In genomic region chr14:69818760-69819191, GRCh38 we compare ENCODE assay signal across 9 cellular contexts. TPM values are rescaled to one million over a fixed set of nuclear protein-coding genes. Genes with fewer than 3 reads are reported as not detected.
A peak's percentile ranks its signal among the peaks of the same experiment; 100 is the strongest.
DNase-seq lines count a peak whose midpoint lies in the region; ATAC-seq and TF ChIP-seq lines count a peak whose summit lies in the region.
"Had no signal": no experiment of that assay in that cellular context is flagged by ENCODE, and none has a peak within 500 bp of the region (broad histone marks: within the 10 kb centered on the region; RNA-seq: fewer than 3 reads in every experiment).

No MANE protein-coding gene starts in this region.

- H3K36me3 Mint-ChIP-seq in GM23338 (ENCODE audit: low read depth) = no peaks in the 10 kb centered on the region
- H3K36me3 Mint-ChIP-seq in activated CD4-positive, alpha-beta T cell treated with anti-CD3 and anti-CD28 coated beads, Interleukin-2, amount 10 ng/mL, durations not matched to agents 24 days and 14 days (ENCODE audit: low read depth) = no peaks in the 10 kb centered on the region

- DNase-seq in Ammon's horn (ENCODE audit: low spot score) (peak; percentile 67), GM23338 (ENCODE audit: low spot score) (peak; percentile 84), NCI-H446 (lab: John Stamatoyannopoulos, UW) (peak; percentile 61 to 87), dermis blood vessel endothelial cell (peak; percentile 82), right lobe of liver (no peak)
- DNase-seq in activated CD4-positive, alpha-beta T cell treated with anti-CD3 and anti-CD28 coated beads, Interleukin-2, amount 10 ng/mL, durations not matched to agents 24 days and 14 days = peak; percentile 92
- peak; percentile 7 for DNase-seq in stimulated activated CD8-positive, alpha-beta memory T cell treated with anti-CD3 and anti-CD28 coated beads, Interleukin-12 subunit alpha, Interleukin-12 subunit beta, amount 100 ng/mL, for 1 hour (ENCODE audit: low read depth)
- DNase-seq in NK-92 treated with Interleukin-12 subunit alpha and Interleukin-12 subunit beta, amount 100 ng/mL, for 24 hours (lab: John Stamatoyannopoulos, UW) = no peak

- no peaks in the 10 kb centered on the region for H3K27me3 ChIP-seq in GM23338 (ENCODE audit: insufficient read depth)
- no peaks in the 10 kb centered on the region for H3K27me3 ChIP-seq in right lobe of liver

- H3K36me3 ChIP-seq in GM23338 (ENCODE audit: insufficient read depth) (no peaks in the 10 kb centered on the region), right lobe of liver (no peaks in the 10 kb centered on the region)

- intact Hi-C loops in activated CD4-positive, alpha-beta T cell treated with anti-CD3 and anti-CD28 coated beads, Interleukin-2, amount 10 ng/mL, durations not matched to agents 24 days and 14 days (cut with micrococcal nuclease) = loop anchor here (1.0 to 2.0 kb wide), 3 partner anchors 209 to 894 kb away; no protein-coding TSS in a partner anchor
- intact Hi-C loops in right lobe of liver (cut with DNase I) = loop anchor here in 1 of 2 donors (5.0 kb wide), 1 partner anchor 209 kb away; no protein-coding TSS in a partner anchor

- H3K4me3 ChIP-seq in GM23338 = no peak overlapping the region
- H3K4me3 ChIP-seq in right lobe of liver = no peak overlapping the region

- H3K27ac ChIP-seq in GM23338 (ENCODE audit: low read depth) (no peak overlapping the region), right lobe of liver (no peak overlapping the region)

- H2AFZ ChIP-seq in GM23338 = no peak overlapping the region

- H4K20me1 ChIP-seq in GM23338 (replicated peaks; ENCODE audit: insufficient read depth) = no peaks in the 10 kb centered on the region

- no peak overlapping the region for H3K27ac Mint-ChIP-seq in GM23338
- H3K27ac Mint-ChIP-seq in activated CD4-positive, alpha-beta T cell treated with anti-CD3 and anti-CD28 coated beads, Interleukin-2, amount 10 ng/mL, durations not matched to agents 24 days and 14 days = no peak overlapping the region

- no peak overlapping the region for H3K4me2 ChIP-seq in GM23338

- H3K9me2 ChIP-seq in GM23338 (ENCODE audit: insufficient read depth) = no peaks in the 10 kb centered on the region

- H3K9me3 ChIP-seq in right lobe of liver = no peaks in the 10 kb centered on the region

- H3K4me1 ChIP-seq in GM23338 (ENCODE audit: insufficient read depth) (no peaks in the 10 kb centered on the region), right lobe of liver (no peaks in the 10 kb centered on the region)

- no peaks in the 10 kb centered on the region for H3K79me2 ChIP-seq in GM23338 (replicated peaks; ENCODE audit: insufficient read depth)

- ATAC-seq in GM23338 = peak; percentile 98
- ATAC-seq in right lobe of liver = peak; percentile 93 to 97 (median 96)

- peak; percentile 91 to 96 for TF ChIP-seq CTCF in GM23338 (conservative IDR thresholded peaks at IDR 0.05; ENCODE audit: low read depth in 2 of 2)
- peak; percentile 77 to 90 (median 80) for TF ChIP-seq CTCF in right lobe of liver (IDR thresholded peaks at IDR 0.05)

- no peak for TF ChIP-seq POLR2A in right lobe of liver (IDR thresholded peaks at IDR 0.05)

- H3F3A ChIP-seq in GM23338 (replicated peaks; ENCODE audit: low read depth) = no peaks in the 10 kb centered on the region

- 4% methylated on average over 11 of the region's 11 CpGs for WGBS in right lobe of liver (ENCODE audit: insufficient coverage, low coverage, low lambda C conversion rate, missing lambda C conversion rate)

- H3K9me3 Mint-ChIP-seq in GM23338 = no peaks in the 10 kb centered on the region
- H3K9me3 Mint-ChIP-seq in activated CD4-positive, alpha-beta T cell treated with anti-CD3 and anti-CD28 coated beads, Interleukin-2, amount 10 ng/mL, durations not matched to agents 24 days and 14 days = no peaks in the 10 kb centered on the region

- peaks cover 2% of the 10 kb centered on the region for H3K27me3 Mint-ChIP-seq in GM23338 (ENCODE audit: insufficient read depth, low read depth, poor library complexity)
- peaks cover 10% of the 10 kb centered on the region for H3K27me3 Mint-ChIP-seq in activated CD4-positive, alpha-beta T cell treated with anti-CD3 and anti-CD28 coated beads, Interleukin-2, amount 10 ng/mL, durations not matched to agents 24 days and 14 days

- no peak overlapping the region for H3K4me3 Mint-ChIP-seq in GM23338
- H3K4me3 Mint-ChIP-seq in activated CD4-positive, alpha-beta T cell treated with anti-CD3 and anti-CD28 coated beads, Interleukin-2, amount 10 ng/mL, durations not matched to agents 24 days and 14 days = no peak overlapping the region

- peaks cover 2% of the 10 kb centered on the region; the same call in 2 of the 3 replicates for H3K4me1 Mint-ChIP-seq in GM23338
- H3K4me1 Mint-ChIP-seq in activated CD4-positive, alpha-beta T cell treated with anti-CD3 and anti-CD28 coated beads, Interleukin-2, amount 10 ng/mL, durations not matched to agents 24 days and 14 days = peaks cover 4% of the 10 kb centered on the region

TF ChIP-seq in GM23338, 12 proteins besides CTCF, POLR2A, EP300 and RAD21 (continues in another document):
- TF ChIP-seq, protein P1, sequence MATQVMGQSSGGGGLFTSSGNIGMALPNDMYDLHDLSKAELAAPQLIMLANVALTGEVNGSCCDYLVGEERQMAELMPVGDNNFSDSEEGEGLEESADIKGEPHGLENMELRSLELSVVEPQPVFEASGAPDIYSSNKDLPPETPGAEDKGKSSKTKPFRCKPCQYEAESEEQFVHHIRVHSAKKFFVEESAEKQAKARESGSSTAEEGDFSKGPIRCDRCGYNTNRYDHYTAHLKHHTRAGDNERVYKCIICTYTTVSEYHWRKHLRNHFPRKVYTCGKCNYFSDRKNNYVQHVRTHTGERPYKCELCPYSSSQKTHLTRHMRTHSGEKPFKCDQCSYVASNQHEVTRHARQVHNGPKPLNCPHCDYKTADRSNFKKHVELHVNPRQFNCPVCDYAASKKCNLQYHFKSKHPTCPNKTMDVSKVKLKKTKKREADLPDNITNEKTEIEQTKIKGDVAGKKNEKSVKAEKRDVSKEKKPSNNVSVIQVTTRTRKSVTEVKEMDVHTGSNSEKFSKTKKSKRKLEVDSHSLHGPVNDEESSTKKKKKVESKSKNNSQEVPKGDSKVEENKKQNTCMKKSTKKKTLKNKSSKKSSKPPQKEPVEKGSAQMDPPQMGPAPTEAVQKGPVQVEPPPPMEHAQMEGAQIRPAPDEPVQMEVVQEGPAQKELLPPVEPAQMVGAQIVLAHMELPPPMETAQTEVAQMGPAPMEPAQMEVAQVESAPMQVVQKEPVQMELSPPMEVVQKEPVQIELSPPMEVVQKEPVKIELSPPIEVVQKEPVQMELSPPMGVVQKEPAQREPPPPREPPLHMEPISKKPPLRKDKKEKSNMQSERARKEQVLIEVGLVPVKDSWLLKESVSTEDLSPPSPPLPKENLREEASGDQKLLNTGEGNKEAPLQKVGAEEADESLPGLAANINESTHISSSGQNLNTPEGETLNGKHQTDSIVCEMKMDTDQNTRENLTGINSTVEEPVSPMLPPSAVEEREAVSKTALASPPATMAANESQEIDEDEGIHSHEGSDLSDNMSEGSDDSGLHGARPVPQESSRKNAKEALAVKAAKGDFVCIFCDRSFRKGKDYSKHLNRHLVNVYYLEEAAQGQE (IDR thresholded peaks at IDR 0.05; ENCODE audit: unreplicated experiment) = no peak
- no peak for TF ChIP-seq ZNF114 (CRISPR knock-in tag; IDR thresholded peaks at IDR 0.05)
- no peak for TF ChIP-seq NANOG (IDR thresholded peaks at IDR 0.05; ENCODE audit: borderline replicate concordance)
- TF ChIP-seq, protein P2, sequence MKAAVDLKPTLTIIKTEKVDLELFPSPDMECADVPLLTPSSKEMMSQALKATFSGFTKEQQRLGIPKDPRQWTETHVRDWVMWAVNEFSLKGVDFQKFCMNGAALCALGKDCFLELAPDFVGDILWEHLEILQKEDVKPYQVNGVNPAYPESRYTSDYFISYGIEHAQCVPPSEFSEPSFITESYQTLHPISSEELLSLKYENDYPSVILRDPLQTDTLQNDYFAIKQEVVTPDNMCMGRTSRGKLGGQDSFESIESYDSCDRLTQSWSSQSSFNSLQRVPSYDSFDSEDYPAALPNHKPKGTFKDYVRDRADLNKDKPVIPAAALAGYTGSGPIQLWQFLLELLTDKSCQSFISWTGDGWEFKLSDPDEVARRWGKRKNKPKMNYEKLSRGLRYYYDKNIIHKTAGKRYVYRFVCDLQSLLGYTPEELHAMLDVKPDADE (IDR thresholded peaks at IDR 0.05) = no peak

RNA-seq across cellular contexts. Expression of gene SLC10A1, which starts 21.7 kb away (rescaled TPM):
- total RNA-seq in GM23338 (2014; rRNA removed; shearing (Covaris generic)) = not detected in 2 replicates
- 0.10 TPM in 2 replicates for polyA plus RNA-seq in GM23338 (2016; fragmentation: Nextera tagmentation; extraction: Ambion mirVana)
- not detected in 2 replicates for total RNA-seq in activated CD4-positive, alpha-beta T cell treated with anti-CD3 and anti-CD28 coated beads, Interleukin-2, amount 10 ng/mL, durations not matched to agents 24 days and 14 days
- total RNA-seq in dermis blood vessel endothelial cell (not detected in 2 replicates), right lobe of liver (100 to 1,000 TPM in 3 of 6 experiments, 10 to 100 TPM in 3; 61.5 to 260 (median 105) TPM)
- total RNA-seq: urinary bladder had no signal

RNA-seq across cellular contexts. Expression of gene SRSF5, which starts 51.8 kb away (rescaled TPM):
- 172 and 204 TPM in 2 replicates for total RNA-seq in GM23338 (2014; rRNA removed; shearing (Covaris generic))
- polyA plus RNA-seq in GM23338 (2016; fragmentation: Nextera tagmentation; extraction: Ambion mirVana) = 343 and 389 TPM in 2 replicates
- total RNA-seq in activated CD4-positive, alpha-beta T cell treated with anti-CD3 and anti-CD28 coated beads, Interleukin-2, amount 10 ng/mL, durations not matched to agents 24 days and 14 days = 319 and 322 TPM in 2 replicates
- total RNA-seq in dermis blood vessel endothelial cell (155 and 195 TPM in 2 replicates), right lobe of liver (100 to 1,000 TPM in 4 of 6 experiments, 10 to 100 TPM in 2; 82.3 to 204 (median 126) TPM)

Comparison
In these comparisons a context has a peak if more than half of its experiments do, and no peak if none do; other contexts are left out.
1. DNase-seq: peak in Ammon's horn (single experiment), GM23338 (single experiment), NCI-H446 (2 of 2), activated CD4-positive, alpha-beta T cell treated with anti-CD3 and anti-CD28 coated beads, Interleukin-2, amount 10 ng/mL, durations not matched to agents 24 days and 14 days (single experiment), dermis blood vessel endothelial cell (single experiment) and stimulated activated CD8-positive, alpha-beta memory T cell treated with anti-CD3 and anti-CD28 coated beads, Interleukin-12 subunit alpha, Interleukin-12 subunit beta, amount 100 ng/mL, for 1 hour (single experiment); none in right lobe of liver (0 of 3) and NK-92 treated with Interleukin-12 subunit alpha and Interleukin-12 subunit beta, amount 100 ng/mL, for 24 hours (single experiment).
2. RNA of gene SLC10A1, which starts 21.7 kb away (total RNA-seq): 61.5 to 260 TPM in right lobe of liver; not detected in GM23338, not detected in activated CD4-positive, alpha-beta T cell treated with anti-CD3 and anti-CD28 coated beads, Interleukin-2, amount 10 ng/mL, durations not matched to agents 24 days and 14 days and not detected in dermis blood vessel endothelial cell; every median in the first group is over 10 times any median in the second.